In the genomic region with DNA sequence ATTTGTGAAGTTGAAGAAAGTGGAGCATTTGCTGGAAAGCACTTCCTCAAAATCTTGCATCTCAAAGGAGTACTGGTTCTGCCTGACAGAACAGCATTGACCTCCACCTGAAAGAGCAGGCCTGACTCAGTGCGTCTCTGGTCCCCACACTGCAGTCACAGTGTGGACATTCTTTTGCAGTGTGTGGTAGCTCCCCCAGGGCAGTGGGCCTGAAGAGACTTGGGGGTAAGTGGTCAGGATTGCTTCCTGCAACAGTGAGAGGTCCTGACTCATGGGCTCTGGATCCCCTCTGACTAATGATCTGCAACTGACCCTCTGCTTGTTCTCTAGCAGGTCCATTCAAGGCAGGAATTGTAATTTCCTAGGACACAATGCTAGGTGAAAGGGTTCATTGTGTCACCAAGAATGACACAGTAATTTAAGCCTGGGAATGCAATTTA, we compare ENCODE assay signal across 10 cellular contexts.
A peak's percentile ranks its signal among the peaks of the same experiment; 100 is the strongest.
DNase-seq lines count a peak whose midpoint lies in the region; ATAC-seq and TF ChIP-seq lines count a peak whose summit lies in the region.
"Had no signal": no experiment of that assay in that cellular context is flagged by ENCODE, and none has a peak within 500 bp of the region (broad histone marks: within the 10 kb centered on the region; RNA-seq: fewer than 3 reads in every experiment).

No MANE protein-coding gene starts in this region.

- CTCF ChIA-PET in activated CD8-positive, alpha-beta memory T cell treated with anti-CD3 and anti-CD28 coated beads, Interleukin-2, amount 10 ng/mL, durations not matched to agents 7 days and 5 days (lab: Charles Lee) = interaction anchor here (0.6 kb wide), 1 partner anchor 153 kb away, joined by 3 read pairs; no protein-coding TSS in a partner anchor

- H3K9ac ChIP-seq in fibroblast of lung (ENCODE audit: insufficient read depth, low read length) = no peak overlapping the region

- H3K4me3 Mint-ChIP-seq in activated CD8-positive, alpha-beta memory T cell treated with anti-CD3 and anti-CD28 coated beads, Interleukin-2, amount 10 ng/mL, durations not matched to agents 7 days and 5 days = no peak overlapping the region
- H3K4me3 Mint-ChIP-seq: CD8-positive, alpha-beta memory T cell had no signal

- intact Hi-C loops in body of pancreas (cut with DNase I) = no loop called here

- H3K4me3 ChIP-seq in fibroblast of lung (replicated peaks in 1 of 4; ENCODE audit: control extremely low read depth in 1 of 4, insufficient read depth in 1 of 4, low read depth in 3 of 4, low read length in 4 of 4) = no peak overlapping the region
- H3K4me3 ChIP-seq in body of pancreas = no peak overlapping the region

- peaks cover 11% of the 10 kb centered on the region for H3K9me3 Mint-ChIP-seq in activated CD8-positive, alpha-beta memory T cell treated with anti-CD3 and anti-CD28 coated beads, Interleukin-2, amount 10 ng/mL, durations not matched to agents 7 days and 5 days (ENCODE audit: low read depth)

- no peaks in the 10 kb centered on the region for H3K79me2 ChIP-seq in fibroblast of lung (ENCODE audit: control insufficient read depth, insufficient read depth, low read length)

- H3K36me3 ChIP-seq in fibroblast of lung (ENCODE audit: control insufficient read depth, insufficient read depth, low read length) (no peaks in the 10 kb centered on the region), body of pancreas (replicated peaks in 1 of 2; ENCODE audit: insufficient read depth in 1 of 2, low read depth in 2 of 2) (no peaks in the 10 kb centered on the region)

- H4K20me1 ChIP-seq in fibroblast of lung (ENCODE audit: control insufficient read depth, extremely low read depth, insufficient read depth, low read length) = no peaks in the 10 kb centered on the region

- DNase-seq in EL (peak; percentile 97), fibroblast of lung (ENCODE audit: low read depth in 2 of 2) (peak in 1 of 2 donors; percentile 94), body of pancreas (no peak)
- DNase-seq in activated T-cell treated with anti-CD3 and anti-CD28 coated beads, Interleukin-2, amount 50 U/mL, for 1 hour = no peak
- no peak for DNase-seq in activated CD8-positive, alpha-beta memory T cell treated with anti-CD3 and anti-CD28 coated beads, Interleukin-2, amount 50 U/mL, for 4 hours
- DNase-seq in activated CD8-positive, alpha-beta memory T cell treated with anti-CD3 and anti-CD28 coated beads, Interleukin-2, amount 10 ng/mL, durations not matched to agents 7 days and 5 days = no peak
- DNase-seq: CD8-positive, alpha-beta memory T cell; NCI-H1694 treated with DMSO at 0.1 percent for 48 hours had no signal

- ATAC-seq in GM21619 (IDR thresholded peaks at IDR 0.05; ENCODE audit: unreplicated experiment) (peak; percentile 61), HG03571 (IDR thresholded peaks at IDR 0.05; ENCODE audit: unreplicated experiment) (peak; percentile 37), body of pancreas (no peak)
- no peak for ATAC-seq in activated CD8-positive, alpha-beta memory T cell treated with anti-CD3 and anti-CD28 coated beads, Interleukin-2, amount 10 ng/mL, durations not matched to agents 7 days and 5 days

- TF ChIP-seq POLR2A in body of pancreas (IDR thresholded peaks at IDR 0.05) = no peak

- no peaks in the 10 kb centered on the region for H3K27me3 Mint-ChIP-seq in activated CD8-positive, alpha-beta memory T cell treated with anti-CD3 and anti-CD28 coated beads, Interleukin-2, amount 10 ng/mL, durations not matched to agents 7 days and 5 days
- H3K27me3 Mint-ChIP-seq: CD8-positive, alpha-beta memory T cell had no signal

- no peaks in the 10 kb centered on the region for H3K4me1 Mint-ChIP-seq in activated CD8-positive, alpha-beta memory T cell treated with anti-CD3 and anti-CD28 coated beads, Interleukin-2, amount 10 ng/mL, durations not matched to agents 7 days and 5 days
- H3K4me1 Mint-ChIP-seq: CD8-positive, alpha-beta memory T cell had no signal

- H3K27me3 ChIP-seq in fibroblast of lung (ENCODE audit: control insufficient read depth, insufficient read depth, low read length) (no peaks in the 10 kb centered on the region), body of pancreas (no peaks in the 10 kb centered on the region)

- peak overlapping the region; percentile 15 for H3K27ac ChIP-seq in fibroblast of lung (ENCODE audit: insufficient read depth, low read length)
- no peak overlapping the region for H3K27ac ChIP-seq in body of pancreas

- H3K4me2 ChIP-seq in fibroblast of lung (ENCODE audit: extremely low read depth, insufficient read depth, low read length) = peak overlapping the region; percentile 19

- no peak overlapping the region for H2AFZ ChIP-seq in fibroblast of lung (ENCODE audit: low read length)

- no peaks in the 10 kb centered on the region for H3K36me3 Mint-ChIP-seq in activated CD8-positive, alpha-beta memory T cell treated with anti-CD3 and anti-CD28 coated beads, Interleukin-2, amount 10 ng/mL, durations not matched to agents 7 days and 5 days
- H3K36me3 Mint-ChIP-seq: CD8-positive, alpha-beta memory T cell had no signal

- H3K4me1 ChIP-seq in fibroblast of lung (ENCODE audit: control insufficient read depth, extremely low read depth, insufficient read depth, low read length) = peaks cover 16% of the 10 kb centered on the region
- H3K4me1 ChIP-seq in body of pancreas = no peaks in the 10 kb centered on the region

- TF ChIP-seq CTCF in fibroblast of lung (conservative IDR thresholded peaks at IDR 0.05 in 1 of 2, IDR thresholded peaks at IDR 0.05 in 1 of 2; ENCODE audit: low read depth in 1 of 2, low read length in 2 of 2) (no peak), body of pancreas (IDR thresholded peaks at IDR 0.05) (no peak)

- WGBS in body of pancreas, 2 donors = 70 to 82% methylated on average over 1 of the region's 1 CpG

- H3K9me3 ChIP-seq in fibroblast of lung (ENCODE audit: control insufficient read depth, insufficient read depth, low read depth, low read length) (no peaks in the 10 kb centered on the region), body of pancreas (no peaks in the 10 kb centered on the region)

- no peak overlapping the region for H3K27ac Mint-ChIP-seq in activated CD8-positive, alpha-beta memory T cell treated with anti-CD3 and anti-CD28 coated beads, Interleukin-2, amount 10 ng/mL, durations not matched to agents 7 days and 5 days

Comparison
In these comparisons a context has a peak if more than half of its experiments do, and no peak if none do; other contexts are left out.
1. ATAC-seq: peak in GM21619 (single experiment) and HG03571 (single experiment); none in body of pancreas (single experiment) and activated CD8-positive, alpha-beta memory T cell treated with anti-CD3 and anti-CD28 coated beads, Interleukin-2, amount 10 ng/mL, durations not matched to agents 7 days and 5 days (single experiment).